In the genomic region with DNA sequence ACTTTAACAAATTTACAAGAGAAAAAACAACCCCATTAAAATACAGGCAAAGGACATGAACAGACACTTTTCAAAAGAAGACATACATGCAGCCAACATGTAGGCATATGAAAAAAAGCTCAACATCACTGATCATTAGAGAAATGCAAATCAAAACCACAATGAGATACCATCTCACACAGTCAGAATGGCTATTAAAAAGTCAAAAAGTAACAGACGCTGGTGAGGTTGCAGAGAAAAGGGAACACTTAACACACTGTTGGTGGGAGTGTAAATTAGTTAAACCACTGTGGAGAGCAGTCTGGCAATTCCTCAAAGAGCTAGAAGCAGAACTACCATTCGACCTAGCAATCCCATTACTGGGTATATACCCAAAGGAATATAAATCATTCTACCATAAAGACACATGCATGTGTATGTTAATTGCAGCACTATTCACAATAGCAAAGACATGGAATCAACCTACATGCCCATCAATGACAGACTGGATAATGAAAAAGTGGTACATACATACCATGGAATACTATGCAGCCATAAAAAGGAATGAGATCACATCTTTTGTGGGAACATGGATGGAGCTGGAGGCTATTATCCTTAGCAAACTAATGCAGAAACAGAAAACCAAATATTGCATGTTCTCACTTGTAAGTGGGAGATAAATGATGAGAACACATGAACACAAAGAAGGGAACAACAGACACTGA, we compare ENCODE assay signal across 9 cellular contexts. TPM values are rescaled to one million over a fixed set of nuclear protein-coding genes. Genes with fewer than 3 reads are reported as not detected.
"Had no signal": no experiment of that assay in that cellular context is flagged by ENCODE, and none has a peak within 500 bp of the region (broad histone marks: within the 10 kb centered on the region; RNA-seq: fewer than 3 reads in every experiment).

No MANE protein-coding gene starts in this region.

RNA-seq across cellular contexts. Expression of a gene that starts 21.9 kb away (rescaled TPM):
- total RNA-seq: activated CD8-positive, alpha-beta T cell treated with anti-CD3 and anti-CD28 coated beads, Interleukin-2, amount 10 ng/mL, durations not matched to agents 7 days and 5 days; activated naive CD8-positive, alpha-beta T cell treated with anti-CD3 and anti-CD28 coated beads, Interleukin-2, amount 10 ng/mL, durations not matched to agents 7 days and 5 days; gastrocnemius medialis; heart right ventricle; left lobe of liver; mononuclear cell; naive thymus-derived CD4-positive, alpha-beta T cell; upper lobe of left lung had no signal
- polyA plus RNA-seq: heart right ventricle; mammary epithelial cell; naive thymus-derived CD4-positive, alpha-beta T cell had no signal
